8 cellular contexts compared by ENCODE assay signal in genomic region chr11:69918938-69919650, GRCh38.
DNase-seq lines count a peak whose midpoint lies in the region; ATAC-seq, FAIRE-seq and TF ChIP-seq lines count a peak whose summit lies in the region.

No MANE protein-coding gene starts in this region.

- POLR2A ChIA-PET in BJ (lab: Charles Lee) = no interaction called here
- POLR2A ChIA-PET in HEK293 (lab: Yijun Ruan, JAX) = no interaction called here

- no peak overlapping the region for H3K4me3 ChIP-seq in BJ (ENCODE audit: low read depth, low read length)
- no peak overlapping the region for H3K4me3 ChIP-seq in HEK293 (ENCODE audit: low read depth, low read length)
- no peak overlapping the region for H3K4me3 ChIP-seq in RWPE2 (ENCODE audit: severe bottlenecking)
- H3K4me3 ChIP-seq in ovary = no peak overlapping the region
- H3K4me3 ChIP-seq in transverse colon = no peak overlapping the region

- CTCF ChIA-PET in BJ (lab: Yijun Ruan, JAX) (interaction anchor here (0.6 to 3.7 kb wide), 24 partner anchors 9 to 552 kb away, joined by 3 to 30 read pairs (median 4); no protein-coding TSS in a partner anchor), HEK293 (lab: Yijun Ruan, JAX) (interaction anchor here (0.5 to 2.0 kb wide), 43 partner anchors 8 to 390 kb away, joined by 3 to 19 read pairs (median 4); partner anchors contain the start of gene FADD)

- H3K9me3 ChIP-seq in HEK293 (ENCODE audit: control insufficient read depth, insufficient read depth, low read depth, low read length) = no peaks in the 10 kb centered on the region
- H3K9me3 ChIP-seq in RWPE2 (ENCODE audit: severe bottlenecking) = no peaks in the 10 kb centered on the region
- H3K9me3 ChIP-seq in ovary = no peaks in the 10 kb centered on the region
- no peaks in the 10 kb centered on the region for H3K9me3 ChIP-seq in transverse colon

- no peak for FAIRE-seq in frontal cortex (lab: Jason Lieb, UNC)

- ATAC-seq in RWPE2 (ENCODE audit: low read depth) = 0 out of 3 replicates have a peak, but pooled peaks have one; percentile 4

- intact Hi-C loops in ovary (cut with DNase I) = loop anchor here in 3 of 4 donors (2.0 to 10.0 kb wide), 4 partner anchors 158 to 546 kb away; no protein-coding TSS in a partner anchor
- intact Hi-C loops in transverse colon (cut with DNase I; ENCODE audit: low total_unique reads) = loop anchor here (2.0 kb wide), 1 partner anchor 278 kb away; no protein-coding TSS in a partner anchor

- TF ChIP-seq EP300 in ovary (IDR thresholded peaks at IDR 0.05) = no peak
- TF ChIP-seq EP300 in transverse colon (IDR thresholded peaks at IDR 0.05; ENCODE audit: low read depth) = no peak

- TF ChIP-seq CTCF in BJ (IDR thresholded peaks at IDR 0.05; ENCODE audit: insufficient read depth, low read depth, low read length) = peak; percentile 94
- peak; percentile 57; the same call in 1 of the 2 replicates for TF ChIP-seq CTCF in HEK293 (tag by site-specific recombination; IDR thresholded peaks at IDR 0.05)
- TF ChIP-seq CTCF in RWPE2 (IDR thresholded peaks at IDR 0.05; ENCODE audit: poor library complexity, severe bottlenecking) = peak; percentile 84
- TF ChIP-seq CTCF in ovary (IDR thresholded peaks at IDR 0.05) = peak; percentile 88 to 100 (median 91)
- peak; percentile 85 to 91 (median 87) for TF ChIP-seq CTCF in transverse colon (IDR thresholded peaks at IDR 0.05)

- peaks cover 5% of the 10 kb centered on the region for H3K27me3 ChIP-seq in BJ (ENCODE audit: control insufficient read depth, insufficient read depth, low read length)
- no peaks in the 10 kb centered on the region for H3K27me3 ChIP-seq in RWPE2 (ENCODE audit: insufficient read depth, poor library complexity, severe bottlenecking)
- no peaks in the 10 kb centered on the region for H3K27me3 ChIP-seq in ovary
- H3K27me3 ChIP-seq in transverse colon = peaks cover 42% of the 10 kb centered on the region

- in situ Hi-C loops in transverse colon (cut with MboI; ENCODE audit: low pct_ligation_motif_present in 1 of 4, low pct_unique_long_range_greater_than_20kb in 1 of 4, low sequenced_read_pairs in 3 of 4) = no loop called here

- no peak overlapping the region for H3K27ac ChIP-seq in HEK293 (ENCODE audit: extremely low read depth, low read depth, low read length)
- H3K27ac ChIP-seq in RWPE2 (ENCODE audit: poor library complexity, severe bottlenecking) = no peak overlapping the region
- no peak overlapping the region for H3K27ac ChIP-seq in ovary
- no peak overlapping the region for H3K27ac ChIP-seq in transverse colon

- H3K4me1 ChIP-seq in HEK293 (ENCODE audit: control insufficient read depth, insufficient read depth, low read length) = no peaks in the 10 kb centered on the region
- H3K4me1 ChIP-seq in RWPE2 (ENCODE audit: insufficient read depth, poor library complexity, severe bottlenecking) = peaks cover 22% of the 10 kb centered on the region
- H3K4me1 ChIP-seq in ovary (ENCODE audit: insufficient read depth) = peaks cover 12% of the 10 kb centered on the region
- H3K4me1 ChIP-seq in transverse colon = peaks cover 0 to 22% (median 13%) of the 10 kb centered on the region in 4 donors

- no peak for DNase-seq in BJ (ENCODE audit: low read depth)
- DNase-seq in RWPE2 (ENCODE audit: low spot score) = peak; percentile 64
- peak; percentile 89 for DNase-seq in activated effector memory CD4-positive, alpha-beta T cell treated with anti-CD3 and anti-CD28 coated beads, Interleukin-2, amount 50 U/mL, for 16 hours
- DNase-seq in frontal cortex (ENCODE audit: low spot score in 2 of 2) = peak; percentile 51 to 83
- DNase-seq in ovary = peak; percentile 78 to 90 (median 86)
- peak; percentile 70 for DNase-seq in transverse colon
- DNase-seq in cerebellar nuclear complex (lab: John Stamatoyannopoulos, UW) = no peak

- 27 to 32% (median 31%) methylated on average over 32 of the region's 32 CpGs for WGBS in ovary, 3 donors
- WGBS in transverse colon (ENCODE audit: low coverage in 1 of 2), 2 donors = 33% methylated on average over 32 of the region's 32 CpGs; no CpG with 5 or more reads in 1 of the 2 donors

- H3K36me3 ChIP-seq in BJ (ENCODE audit: control insufficient read depth, insufficient read depth, low read length) (no peaks in the 10 kb centered on the region), HEK293 (ENCODE audit: control insufficient read depth in 2 of 2, insufficient read depth in 1 of 2, low read length in 2 of 2) (no peaks in the 10 kb centered on the region), RWPE2 (ENCODE audit: low read depth) (no peaks in the 10 kb centered on the region), ovary (no peaks in the 10 kb centered on the region), transverse colon (no peaks in the 10 kb centered on the region)

- TF ChIP-seq POLR2A in ovary (IDR thresholded peaks at IDR 0.05) (no peak), transverse colon (IDR thresholded peaks at IDR 0.05) (no peak)

TF ChIP-seq in HEK293, 187 proteins besides CTCF, POLR2A, EP300 and RAD21:
- TF ChIP-seq MYNN (tag by site-specific recombination; IDR thresholded peaks at IDR 0.05; ENCODE audit: borderline replicate concordance) (no peak), ZNF423 (tag by site-specific recombination; IDR thresholded peaks at IDR 0.05) (0 out of 2 replicates have a peak, but pooled peaks have one; percentile 19), ZBTB10 (tag by site-specific recombination; IDR thresholded peaks at IDR 0.05) (0 out of 2 replicates have a peak, but pooled peaks have one; percentile 29), ZNF654 (tag by site-specific recombination; IDR thresholded peaks at IDR 0.05; ENCODE audit: low read depth) (peak; percentile 41), SCRT1 (tag by site-specific recombination; IDR thresholded peaks at IDR 0.05; ENCODE audit: borderline replicate concordance) (no peak), PATZ1 (tag by site-specific recombination; IDR thresholded peaks at IDR 0.05) (peak; percentile 51), GLIS2 (tag by site-specific recombination; IDR thresholded peaks at IDR 0.05) (peak; percentile 62), SP7 (tag by site-specific recombination; IDR thresholded peaks at IDR 0.05) (0 out of 2 replicates have a peak, but pooled peaks have one; percentile 34)
TF ChIP-seq in HEK293: peak in this region for 6.

Comparison
In these comparisons a context has a peak if more than half of its experiments do, and no peak if none do; other contexts are left out.
1. DNase-seq: peak in RWPE2 (single experiment), activated effector memory CD4-positive, alpha-beta T cell treated with anti-CD3 and anti-CD28 coated beads, Interleukin-2, amount 50 U/mL, for 16 hours (single experiment), frontal cortex (2 of 2), ovary (5 of 5) and transverse colon (single experiment); none in BJ (single experiment) and cerebellar nuclear complex (0 of 2).
2. Peak in every context shown above with its lines, with median percentiles within 50 percentile points of each other: CTCF ChIP-seq.